ENCODE assay signal across 11 cellular contexts in genomic region chr6:122565708-122566107, GRCh38. TPM values are rescaled to one million over a fixed set of nuclear protein-coding genes. Genes with fewer than 3 reads are reported as not detected.
"Had no signal": no experiment of that assay in that cellular context is flagged by ENCODE, and none has a peak within 500 bp of the region (broad histone marks: within the 10 kb centered on the region; RNA-seq: fewer than 3 reads in every experiment).

No MANE protein-coding gene starts in this region.

- DNase-seq: GM23248, GOT3, H7, H9, HCEC 1CT, HFFc6 had no signal

- H3K27ac ChIP-seq: GM23248 had no signal

- H3K9ac ChIP-seq: GM23248 had no signal

- ATAC-seq: GM23338, HCT116 had no signal

- H3K36me3 ChIP-seq: HAP-1 had no signal

- H3K4me1 ChIP-seq: HAP-1 had no signal

- H2AFZ ChIP-seq: GM23248, GM23338 had no signal

- H3K9me3 ChIP-seq: HAP-1 had no signal

- H3K4me2 ChIP-seq: GM23338 had no signal

- H3K4me3 ChIP-seq: GM23248, GM23338, HAP-1 had no signal

- FAIRE-seq: H1, H54 had no signal

RNA-seq across cellular contexts. Expression of gene PKIB, which starts 44.5 kb away (rescaled TPM):
- total RNA-seq: GM23248 had no signal
